Comparison of ENCODE assay signal across 14 cellular contexts in genomic region chr1:24216730-24217129, GRCh38. TPM values are rescaled to one million over a fixed set of nuclear protein-coding genes. Genes with fewer than 3 reads are reported as not detected.
"Had no signal": no experiment of that assay in that cellular context is flagged by ENCODE, and none has a peak within 500 bp of the region (broad histone marks: within the 10 kb centered on the region; RNA-seq: fewer than 3 reads in every experiment).

No MANE protein-coding gene starts in this region.

- ATAC-seq: activated CD8-positive, alpha-beta memory T cell treated with anti-CD3 and anti-CD28 coated beads, Interleukin-2, amount 10 ng/mL, durations not matched to agents 7 days and 5 days; activated T-cell treated with anti-CD3 and anti-CD28 coated beads, Interleukin-2, amount 50 U/mL, for 4 hours had no signal

- DNase-seq: activated CD4-positive, alpha-beta T cell treated with anti-CD3 and anti-CD28 coated beads for 1 hour; activated CD4-positive, alpha-beta T cell treated with anti-CD3 and anti-CD28 coated beads, Interleukin-2, amount 50 U/mL, for 48 hours; activated CD8-positive, alpha-beta memory T cell treated with anti-CD3 and anti-CD28 coated beads, Interleukin-2, amount 10 ng/mL, durations not matched to agents 7 days and 5 days; activated gamma-delta T cell treated with Interleukin-2 at 50 U/mL for 16 hours; activated naive CD8-positive, alpha-beta T cell treated with anti-CD3 and anti-CD28 coated beads, Interleukin-2, amount 10 ng/mL, durations not matched to agents 7 days and 5 days; activated T-cell treated with anti-CD3 and anti-CD28 coated beads, Interleukin-2, amount 50 U/mL, for 4 hours; aorta; foreskin melanocyte; head of caudate nucleus; stimulated activated CD4-positive, alpha-beta T cell treated with anti-CD3 and anti-CD28 coated beads, Interleukin-15, amount 100 ng/mL, for 24 hours; stimulated activated CD4-positive, alpha-beta T cell treated with anti-CD3 and anti-CD28 coated beads, Interleukin-4, amount 100 ng/mL, for 24 hours; T-helper 9 cell had no signal

RNA-seq across cellular contexts. Expression of gene IFNLR1, which starts 29.6 kb away (rescaled TPM):
- total RNA-seq: osteoblast, skeletal muscle tissue had no signal
